In genomic region chr11:95346207-95346718, GRCh38 we compare ENCODE assay signal across 17 cellular contexts.
"Had no signal": no experiment of that assay in that cellular context is flagged by ENCODE, and none has a peak within 500 bp of the region (broad histone marks: within the 10 kb centered on the region; RNA-seq: fewer than 3 reads in every experiment).

No MANE protein-coding gene starts in this region.

- H3K27ac ChIP-seq: hepatocyte, left lung, parathyroid adenoma, transverse colon had no signal

- H3K27me3 Mint-ChIP-seq: activated T-helper 17 cell treated with anti-CD3 and anti-CD28 coated beads, Interleukin-2, amount 50 U/mL, for 72 hours; stimulated activated naive B cell treated with anti-CD40 and anti-IgM and Interleukin-4, amounts not matched to agents 10 μg/mL and 1 μg/mL and 100 μg/mL, for 72 hours had no signal

- DNase-seq: aorta; cerebellar nuclear complex; effector CD8-positive, alpha-beta T cell; esophagus squamous epithelium; kidney; left lung; mucosa of descending colon; naive thymus-derived CD4-positive, alpha-beta T cell; SK-N-SH; stimulated activated CD4-positive, alpha-beta T cell treated with anti-CD3 and anti-CD28 coated beads, Interleukin-2, amount 100 ng/mL, for 48 hours; stimulated activated naive B cell treated with anti-CD40 and anti-IgM and Interleukin-4, amounts not matched to agents 10 μg/mL and 1 μg/mL and 100 μg/mL, for 72 hours; T1000; transverse colon had no signal

- H3K4me3 ChIP-seq: esophagus squamous epithelium, hepatocyte, left lung, mucosa of descending colon, transverse colon had no signal

- H3K4me1 ChIP-seq: left lung, transverse colon had no signal

- H3K79me2 ChIP-seq: hepatocyte, parathyroid adenoma had no signal

- H3K4me1 Mint-ChIP-seq: activated T-helper 17 cell treated with anti-CD3 and anti-CD28 coated beads, Interleukin-2, amount 50 U/mL, for 72 hours had no signal

- FAIRE-seq: endothelial cell of umbilical vein, kidney had no signal

- H3K4me2 ChIP-seq: hepatocyte, SK-N-SH had no signal

- H3K36me3 ChIP-seq: esophagus squamous epithelium, left lung, transverse colon had no signal

- H3K9me3 ChIP-seq: SK-N-SH had no signal

- H3K27ac Mint-ChIP-seq: activated T-helper 17 cell treated with anti-CD3 and anti-CD28 coated beads, Interleukin-2, amount 50 U/mL, for 72 hours; stimulated activated naive B cell treated with anti-CD40 and anti-IgM and Interleukin-4, amounts not matched to agents 10 μg/mL and 1 μg/mL and 100 μg/mL, for 72 hours had no signal

- ATAC-seq: left lung; mucosa of descending colon; naive thymus-derived CD4-positive, alpha-beta T cell; stimulated activated naive B cell treated with anti-CD40 and anti-IgM and Interleukin-4, amounts not matched to agents 10 μg/mL and 1 μg/mL and 100 μg/mL, for 72 hours had no signal

- H3K27me3 ChIP-seq: esophagus squamous epithelium, hepatocyte, left lung, transverse colon had no signal

- H2AFZ ChIP-seq: hepatocyte, parathyroid adenoma had no signal

- H3K4me3 Mint-ChIP-seq: activated T-helper 17 cell treated with anti-CD3 and anti-CD28 coated beads, Interleukin-2, amount 50 U/mL, for 72 hours; stimulated activated naive B cell treated with anti-CD40 and anti-IgM and Interleukin-4, amounts not matched to agents 10 μg/mL and 1 μg/mL and 100 μg/mL, for 72 hours had no signal

- H3K9ac ChIP-seq: parathyroid adenoma, SK-N-SH had no signal
